In genomic region chr9:130823435-130823834, GRCh38 we compare ENCODE assay signal across 12 cellular contexts. TPM values are rescaled to one million over a fixed set of nuclear protein-coding genes. Genes with fewer than 3 reads are reported as not detected.
DNase-seq lines count a peak whose midpoint lies in the region; ATAC-seq and TF ChIP-seq lines count a peak whose summit lies in the region.
"Had no signal": no experiment of that assay in that cellular context is flagged by ENCODE, and none has a peak within 500 bp of the region (broad histone marks: within the 10 kb centered on the region; RNA-seq: fewer than 3 reads in every experiment).

No MANE protein-coding gene starts in this region.

- no peak for DNase-seq in right cardiac atrium
- DNase-seq in cardiac septum (ENCODE audit: low spot score) = no peak
- DNase-seq in endothelial cell (ENCODE audit: low spot score) = no peak
- DNase-seq in omental fat pad (ENCODE audit: low spot score) = no peak
- DNase-seq in colonic mucosa = no peak
- no peak for DNase-seq in H7
- DNase-seq in C1 segment of cervical spinal cord (lab: John Stamatoyannopoulos, UW) = no peak
- DNase-seq: activated naive CD4-positive, alpha-beta T cell treated with anti-CD3 and anti-CD28 coated beads, Interleukin-2, amount 50 U/mL, for 16 hours; lower lobe of right lung; NCI-H345; testis had no signal

- no peaks in the 10 kb centered on the region for H3K9me3 Mint-ChIP-seq in endothelial cell (ENCODE audit: unreplicated experiment)

- H3K27ac Mint-ChIP-seq in endothelial cell (ENCODE audit: unreplicated experiment) = peak overlapping the region; percentile 84

- TF ChIP-seq CTCF in endothelial cell (IDR thresholded peaks at IDR 0.05; ENCODE audit: unreplicated experiment) (no peak), omental fat pad (IDR thresholded peaks at IDR 0.05) (no peak), colonic mucosa (IDR thresholded peaks at IDR 0.05) (no peak)

- intact Hi-C loops in right cardiac atrium (cut with DNase I) (no loop called here), cardiac septum (cut with DNase I) (no loop called here), colonic mucosa (cut with DNase I) (no loop called here)

- no peak overlapping the region for H3K4me3 ChIP-seq in right cardiac atrium (ENCODE audit: low read length)
- H3K4me3 ChIP-seq in colonic mucosa = no peak overlapping the region
- H3K4me3 ChIP-seq in H7 (ENCODE audit: insufficient read depth, low read depth, low read length) = no peak overlapping the region
- H3K4me3 ChIP-seq: lower lobe of right lung, testis had no signal

- H3K9me3 ChIP-seq in right cardiac atrium (ENCODE audit: control insufficient read depth, low read length) (no peaks in the 10 kb centered on the region), colonic mucosa (no peaks in the 10 kb centered on the region)
- H3K9me3 ChIP-seq: lower lobe of right lung, testis had no signal

- H3K36me3 Mint-ChIP-seq in endothelial cell (ENCODE audit: low read depth, unreplicated experiment) = no peaks in the 10 kb centered on the region

- H3K4me1 Mint-ChIP-seq in endothelial cell (ENCODE audit: unreplicated experiment) = peaks cover 37% of the 10 kb centered on the region

- 87% methylated on average over 6 of the region's 6 CpGs for WGBS in right cardiac atrium

- ATAC-seq in right cardiac atrium (peak; percentile 14 to 28), omental fat pad (ENCODE audit: low FRiP score) (peak; percentile 37), GM21528 (IDR thresholded peaks at IDR 0.05; ENCODE audit: low FRiP score, unreplicated experiment) (no peak)
- ATAC-seq: lower lobe of right lung had no signal

- H3K27me3 ChIP-seq in right cardiac atrium (ENCODE audit: control insufficient read depth, insufficient read depth) = no peaks in the 10 kb centered on the region
- H3K27me3 ChIP-seq in colonic mucosa = no peaks in the 10 kb centered on the region
- no peaks in the 10 kb centered on the region for H3K27me3 ChIP-seq in H7 (ENCODE audit: control insufficient read depth, insufficient read depth, low read length)
- H3K27me3 ChIP-seq: testis had no signal

- H3K4me1 ChIP-seq in right cardiac atrium (ENCODE audit: control insufficient read depth, insufficient read depth, low read length) (peaks cover 6% of the 10 kb centered on the region), colonic mucosa (peaks cover 4% of the 10 kb centered on the region)

- H3K4me3 Mint-ChIP-seq in endothelial cell (ENCODE audit: unreplicated experiment) = no peak overlapping the region

- peaks cover 3% of the 10 kb centered on the region for H3K27me3 Mint-ChIP-seq in endothelial cell (ENCODE audit: unreplicated experiment)

- H3K36me3 ChIP-seq in colonic mucosa = no peaks in the 10 kb centered on the region
- no peaks in the 10 kb centered on the region for H3K36me3 ChIP-seq in H7 (replicated peaks; ENCODE audit: control insufficient read depth, insufficient read depth, low read length)
- H3K36me3 ChIP-seq: lower lobe of right lung had no signal

- no peak overlapping the region for H3K9ac ChIP-seq in colonic mucosa (ENCODE audit: low read depth in 2 of 2, low read length in 2 of 2)

- no peak overlapping the region for H3K27ac ChIP-seq in right cardiac atrium (ENCODE audit: low read length)
- H3K27ac ChIP-seq in colonic mucosa = no peak overlapping the region

RNA-seq across cellular contexts. Expression of gene ABL1, which starts 11.6 kb away (rescaled TPM):
- total RNA-seq in right cardiac atrium (10 to 100 TPM; 32.9 to 48.2 (median 41.9) TPM), cardiac septum (38.0 TPM), endothelial cell (ENCODE audit: unreplicated experiment) (121 TPM), omental fat pad (10 to 100 TPM; 48.8 to 82.8 (median 75.3) TPM), colonic mucosa (10 to 100 TPM; 86.0 to 97.9 TPM)
- 21.7 TPM for polyA plus RNA-seq in right cardiac atrium
- total RNA-seq in H7 (2014; rRNA removed; shearing (Covaris generic)) = 57.6 and 61.5 TPM in 2 replicates
